20 cellular contexts compared by ENCODE assay signal in the genomic region with DNA sequence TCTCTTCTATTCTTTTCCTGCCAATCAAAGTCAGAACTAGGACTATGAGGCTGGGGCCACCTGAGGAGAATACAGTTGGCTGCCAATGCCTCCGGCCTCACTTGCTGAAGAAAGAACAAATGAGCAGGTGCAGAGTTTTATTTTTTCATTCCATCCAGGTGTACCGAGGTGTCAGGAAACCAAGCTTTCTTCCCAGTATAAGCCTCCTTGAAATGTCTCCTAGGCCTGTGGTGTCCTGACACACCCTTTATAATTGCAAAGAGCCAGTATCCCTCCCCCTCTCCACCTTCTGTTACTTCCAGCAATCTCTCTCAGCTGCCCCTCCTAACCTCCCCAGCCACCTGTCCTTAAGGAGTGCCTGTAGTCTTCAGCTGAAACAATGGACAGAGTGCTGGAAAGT.
"Had no signal": no experiment of that assay in that cellular context is flagged by ENCODE, and none has a peak within 500 bp of the region (broad histone marks: within the 10 kb centered on the region; RNA-seq: fewer than 3 reads in every experiment).

No MANE protein-coding gene starts in this region.

- H3K4me1 ChIP-seq: heart left ventricle, left lung, lower lobe of right lung, right atrium auricular region, suprapubic skin, tibial artery had no signal

- H3K27ac ChIP-seq: heart left ventricle, left lung, lower lobe of right lung, right atrium auricular region, suprapubic skin, tibial artery had no signal

- DNase-seq: activated CD4-positive, alpha-beta memory T cell treated with anti-CD3 and anti-CD28 coated beads, Interleukin-2, amount 10 ng/mL, durations not matched to agents 7 days and 5 days; activated CD4-positive, alpha-beta T cell treated with anti-CD3 and anti-CD28 coated beads for 1 hour; activated CD4-positive, alpha-beta T cell treated with anti-CD3 and anti-CD28 coated beads, Interleukin-2, amount 10 ng/mL, durations not matched to agents 7 days and 5 days; activated gamma-delta T cell treated with Interleukin-2 at 50 U/mL for 16 hours; activated naive CD4-positive, alpha-beta T cell treated with anti-CD3 and anti-CD28 coated beads, Interleukin-2, amount 50 U/mL, for 16 hours; activated T-cell treated with anti-CD3 and anti-CD28 coated beads, Interleukin-2, amount 50 U/mL, for 4 hours; amygdala; endodermal cell; foreskin fibroblast; heart left ventricle; left lung; lower lobe of right lung; mesenchymal stem cell; stimulated activated CD4-positive, alpha-beta T cell treated with anti-CD3 and anti-CD28 coated beads, Interleukin-15, amount 100 ng/mL, for 24 hours; stimulated activated CD4-positive, alpha-beta T cell treated with anti-CD3 and anti-CD28 coated beads, Interleukin-2, amount 100 ng/mL, for 24 hours; stimulated activated naive CD4-positive, alpha-beta T cell; T1000; tibial artery had no signal

- H3K4me3 ChIP-seq: heart left ventricle, left lung, lower lobe of right lung, right atrium auricular region, suprapubic skin, tibial artery had no signal

- H3K9me3 ChIP-seq: heart left ventricle, left lung, lower lobe of right lung, right atrium auricular region, suprapubic skin, tibial artery had no signal

- H3K36me3 ChIP-seq: heart left ventricle, left lung, lower lobe of right lung, right atrium auricular region, suprapubic skin, tibial artery had no signal

- H3K27me3 ChIP-seq: heart left ventricle, left lung, right atrium auricular region, suprapubic skin, tibial artery had no signal
